In the genomic region with DNA sequence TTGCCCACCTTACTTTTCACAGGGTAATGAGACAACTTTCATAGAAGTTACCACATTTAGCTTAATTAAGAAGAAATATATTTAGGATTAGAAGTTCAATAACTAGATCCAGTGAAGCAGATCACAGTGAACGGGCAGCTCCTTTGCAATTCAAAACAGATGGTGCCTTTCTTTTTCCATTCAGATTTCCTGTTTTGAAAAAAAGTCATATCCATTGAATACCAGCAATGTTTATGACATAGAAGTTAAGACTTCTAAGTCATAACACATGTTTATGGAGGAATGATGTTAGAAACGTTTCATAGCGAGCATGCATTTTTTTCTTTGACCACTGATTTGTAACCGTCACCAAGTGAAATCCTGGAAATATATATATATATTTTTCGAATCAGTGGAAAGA, we compare ENCODE assay signal across 34 cellular contexts. TPM values are rescaled to one million over a fixed set of nuclear protein-coding genes. Genes with fewer than 3 reads are reported as not detected.
"Had no signal": no experiment of that assay in that cellular context is flagged by ENCODE, and none has a peak within 500 bp of the region (broad histone marks: within the 10 kb centered on the region; RNA-seq: fewer than 3 reads in every experiment).

No MANE protein-coding gene starts in this region.

- ATAC-seq: activated CD8-positive, alpha-beta T cell treated with anti-CD3 and anti-CD28 coated beads for 36 hours; activated naive CD4-positive, alpha-beta T cell treated with anti-CD3 and anti-CD28 coated beads, Interleukin-2, amount 50 U/mL, for 72 hours; activated T-cell treated with anti-CD3 and anti-CD28 coated beads, Interleukin-2, amount 50 U/mL, for 4 hours; activated T-cell treated with anti-CD3 and anti-CD28 coated beads, Interleukin-2, amount 50 U/mL, for 72 hours; activated T-helper 17 cell treated with anti-CD3 and anti-CD28 coated beads, Interleukin-2, amount 50 U/mL, for 72 hours; body of pancreas had no signal

- H3K4me1 ChIP-seq: body of pancreas, breast epithelium had no signal

- DNase-seq: activated B cell treated with CpG ODN at 0.5 μM for 24 hours; activated CD4-positive, alpha-beta memory T cell treated with anti-CD3 and anti-CD28 coated beads for 36 hours; activated CD4-positive, alpha-beta T cell treated with anti-CD3 and anti-CD28 coated beads for 4 hours; activated CD4-positive, alpha-beta T cell treated with anti-CD3 and anti-CD28 coated beads, Interleukin-2, amount 10 ng/mL, durations not matched to agents 24 days and 14 days; activated CD4-positive, alpha-beta T cell treated with anti-CD3 and anti-CD28 coated beads, Interleukin-2, amount 50 U/mL, for 1 hour; activated CD4-positive, alpha-beta T cell treated with anti-CD3 and anti-CD28 coated beads, Interleukin-2, amount 50 U/mL, for 4 hours; activated CD4-positive, CD25-positive, alpha-beta regulatory T cell treated with anti-CD3 and anti-CD28 coated beads, Interleukin-2, amount 50 U/mL, for 72 hours; activated CD8-positive, alpha-beta memory T cell treated with anti-CD3 and anti-CD28 coated beads, Interleukin-2, amount 50 U/mL, for 4 hours; activated CD8-positive, alpha-beta T cell treated with anti-CD3 and anti-CD28 coated beads for 36 hours; activated effector memory CD4-positive, alpha-beta T cell treated with anti-CD3 and anti-CD28 coated beads, Interleukin-2, amount 50 U/mL, for 16 hours; activated gamma-delta T cell treated with Interleukin-2 at 50 U/mL for 16 hours; activated naive CD4-positive, alpha-beta T cell; activated naive CD4-positive, alpha-beta T cell treated with anti-CD3 and anti-CD28 coated beads for 36 hours; activated naive CD4-positive, alpha-beta T cell treated with anti-CD3 and anti-CD28 coated beads, Interleukin-2, amount 50 U/mL, for 16 hours; activated naive CD8-positive, alpha-beta T cell treated with anti-CD3 and anti-CD28 coated beads for 36 hours; activated T-cell treated with anti-CD3 and anti-CD28 coated beads for 4 hours; activated T-cell treated with anti-CD3 and anti-CD28 coated beads, Interleukin-2, amount 50 U/mL, for 1 hour; activated T-cell treated with anti-CD3 and anti-CD28 coated beads, Interleukin-2, amount 50 U/mL, for 4 hours; activated T-cell treated with anti-CD3 and anti-CD28 coated beads, Interleukin-2, amount 50 U/mL, for 72 hours; amygdala; anterior cingulate cortex; body of pancreas; brain microvascular endothelial cell; central memory CD4-positive, alpha-beta T cell; SW 1271; T-helper 1 cell; T-helper 2 cell; T-helper 9 cell had no signal

- H3K27ac ChIP-seq: body of pancreas, brain microvascular endothelial cell, breast epithelium, VCaP had no signal

- H3K4me3 ChIP-seq: body of pancreas, breast epithelium had no signal

- H3K9me3 ChIP-seq: body of pancreas, breast epithelium had no signal

- H3K27me3 ChIP-seq: body of pancreas, brain microvascular endothelial cell, breast epithelium had no signal

- H3K36me3 ChIP-seq: brain microvascular endothelial cell, breast epithelium had no signal

RNA-seq across cellular contexts. Expression of a gene that starts 24.7 kb away (rescaled TPM):
- total RNA-seq: activated B cell treated with CpG ODN at 0.5 μM for 24 hours; activated CD4-positive, alpha-beta memory T cell treated with anti-CD3 and anti-CD28 coated beads for 36 hours; activated CD4-positive, alpha-beta T cell treated with anti-CD3 and anti-CD28 coated beads, Interleukin-2, amount 10 ng/mL, durations not matched to agents 24 days and 14 days; activated CD8-positive, alpha-beta memory T cell treated with anti-CD3 and anti-CD28 coated beads for 36 hours; activated CD8-positive, alpha-beta T cell treated with anti-CD3 and anti-CD28 coated beads for 36 hours; activated naive CD4-positive, alpha-beta T cell treated with anti-CD3 and anti-CD28 coated beads for 36 hours; activated naive CD4-positive, alpha-beta T cell treated with anti-CD3 and anti-CD28 coated beads, Interleukin-2, amount 50 U/mL, for 72 hours; activated naive CD8-positive, alpha-beta T cell treated with anti-CD3 and anti-CD28 coated beads for 36 hours; activated T-cell treated with anti-CD3 and anti-CD28 coated beads, Interleukin-2, amount 50 U/mL, for 4 hours; activated T-cell treated with anti-CD3 and anti-CD28 coated beads, Interleukin-2, amount 50 U/mL, for 72 hours; activated T-helper 1 cell treated with anti-CD3 and anti-CD28 coated beads, Interleukin-12 subunit alpha, Interleukin-12 subunit beta, Interleukin-2, Interleukin-4 antibody, amounts not matched to agents 30 ng/mL and 10 ng/mL and 1 ng/mL, durations not matched to agents 14 hours and 24 hours and 36 hours; activated T-helper 17 cell treated with anti-CD3 and anti-CD28 coated beads, Interleukin-2, amount 50 U/mL, for 72 hours had no signal
